In the genomic region with DNA sequence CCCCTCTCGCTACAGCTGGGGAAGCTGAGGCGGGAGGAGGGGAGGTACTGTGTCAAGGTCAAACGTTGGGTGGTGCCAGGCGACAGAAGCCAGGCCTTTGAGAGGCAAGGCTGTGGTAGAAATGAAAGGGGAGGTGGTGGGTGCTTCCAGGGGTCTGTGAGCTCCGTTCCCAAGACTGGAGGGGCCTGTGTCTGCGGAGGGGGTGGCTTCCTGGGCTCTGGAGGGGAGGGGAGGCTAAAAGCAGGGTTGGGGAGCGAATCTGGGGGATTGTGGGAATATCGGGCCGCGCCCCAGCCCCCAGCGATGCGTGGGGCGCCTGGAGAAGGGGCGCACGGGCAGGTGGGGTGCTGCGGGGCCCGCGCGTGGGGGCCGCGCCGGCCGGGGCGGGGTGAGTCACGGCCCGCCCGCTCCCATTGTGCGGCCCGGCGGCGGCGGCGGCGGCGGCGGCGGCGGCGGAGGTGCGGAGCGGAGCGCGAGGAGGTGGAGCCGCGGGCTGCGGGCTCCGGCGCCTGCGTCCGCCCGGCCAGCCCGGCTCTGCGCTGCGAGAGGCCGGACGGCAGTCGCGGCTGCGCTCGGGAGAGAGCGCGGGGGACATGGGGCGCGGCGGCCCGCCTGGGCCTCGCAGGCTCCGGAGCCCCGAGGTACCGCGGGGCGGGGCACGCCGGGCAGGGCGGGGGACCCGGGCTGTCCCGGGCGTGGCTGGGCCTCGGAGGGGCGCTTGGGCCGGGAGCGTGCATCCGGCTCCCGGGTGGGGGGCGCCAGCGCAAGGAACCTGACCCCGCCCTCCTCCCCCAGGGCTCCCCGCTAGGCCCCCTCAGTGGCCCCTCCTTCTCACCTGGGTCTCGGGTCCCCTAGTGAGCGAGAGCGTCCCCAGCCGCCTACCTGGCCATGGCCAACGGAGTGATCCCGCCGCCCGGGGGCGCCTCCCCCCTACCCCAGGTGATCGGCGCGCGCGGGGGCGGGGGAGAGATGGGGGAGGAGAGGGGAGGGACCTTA, we compare ENCODE assay signal across 8 cellular contexts. TPM values are rescaled to one million over a fixed set of nuclear protein-coding genes. Genes with fewer than 3 reads are reported as not detected.
DNase-seq lines count a peak whose midpoint lies in the region; ATAC-seq and TF ChIP-seq lines count a peak whose summit lies in the region.

A gene with protein sequence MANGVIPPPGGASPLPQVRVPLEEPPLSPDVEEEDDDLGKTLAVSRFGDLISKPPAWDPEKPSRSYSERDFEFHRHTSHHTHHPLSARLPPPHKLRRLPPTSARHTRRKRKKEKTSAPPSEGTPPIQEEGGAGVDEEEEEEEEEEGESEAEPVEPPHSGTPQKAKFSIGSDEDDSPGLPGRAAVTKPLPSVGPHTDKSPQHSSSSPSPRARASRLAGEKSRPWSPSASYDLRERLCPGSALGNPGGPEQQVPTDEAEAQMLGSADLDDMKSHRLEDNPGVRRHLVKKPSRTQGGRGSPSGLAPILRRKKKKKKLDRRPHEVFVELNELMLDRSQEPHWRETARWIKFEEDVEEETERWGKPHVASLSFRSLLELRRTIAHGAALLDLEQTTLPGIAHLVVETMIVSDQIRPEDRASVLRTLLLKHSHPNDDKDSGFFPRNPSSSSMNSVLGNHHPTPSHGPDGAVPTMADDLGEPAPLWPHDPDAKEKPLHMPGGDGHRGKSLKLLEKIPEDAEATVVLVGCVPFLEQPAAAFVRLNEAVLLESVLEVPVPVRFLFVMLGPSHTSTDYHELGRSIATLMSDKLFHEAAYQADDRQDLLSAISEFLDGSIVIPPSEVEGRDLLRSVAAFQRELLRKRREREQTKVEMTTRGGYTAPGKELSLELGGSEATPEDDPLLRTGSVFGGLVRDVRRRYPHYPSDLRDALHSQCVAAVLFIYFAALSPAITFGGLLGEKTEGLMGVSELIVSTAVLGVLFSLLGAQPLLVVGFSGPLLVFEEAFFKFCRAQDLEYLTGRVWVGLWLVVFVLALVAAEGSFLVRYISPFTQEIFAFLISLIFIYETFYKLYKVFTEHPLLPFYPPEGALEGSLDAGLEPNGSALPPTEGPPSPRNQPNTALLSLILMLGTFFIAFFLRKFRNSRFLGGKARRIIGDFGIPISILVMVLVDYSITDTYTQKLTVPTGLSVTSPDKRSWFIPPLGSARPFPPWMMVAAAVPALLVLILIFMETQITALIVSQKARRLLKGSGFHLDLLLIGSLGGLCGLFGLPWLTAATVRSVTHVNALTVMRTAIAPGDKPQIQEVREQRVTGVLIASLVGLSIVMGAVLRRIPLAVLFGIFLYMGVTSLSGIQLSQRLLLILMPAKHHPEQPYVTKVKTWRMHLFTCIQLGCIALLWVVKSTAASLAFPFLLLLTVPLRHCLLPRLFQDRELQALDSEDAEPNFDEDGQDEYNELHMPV (plus strand): TSS at position 526 of the 996 bp plus-strand sequence. CDS start 363 bp downstream, at position 889.

- peak; percentile 10 for DNase-seq in stimulated activated CD4-positive, alpha-beta T cell treated with anti-CD3 and anti-CD28 coated beads, Interleukin-12 subunit alpha, Interleukin-12 subunit beta, amount 100 ng/mL, for 4 hours
- DNase-seq in stimulated activated CD4-positive, alpha-beta T cell treated with anti-CD3 and anti-CD28 coated beads, Interleukin-2, amount 100 ng/mL, for 48 hours: no peak
- DNase-seq in epidermal melanocyte (ENCODE audit: insufficient read length, low spot score) (peak; percentile 73), naive B cell (no peak)

- no peak within 1 kb of the TSS for H3K27ac Mint-ChIP-seq in naive B cell

- peak within 1 kb of the TSS; percentile 68 to 92 (median 85) for H3K4me3 Mint-ChIP-seq in naive B cell

- peak; percentile 78 for ATAC-seq in SK-N-SH treated with all-trans-retinoic acid at 6 μM for 48 hours
- ATAC-seq in naive B cell (ENCODE audit: low read depth in 2 of 2): peak; percentile 60 to 65
- no peak for ATAC-seq in HG03175 (IDR thresholded peaks at IDR 0.05; ENCODE audit: unreplicated experiment)
- ATAC-seq in GM18858 (IDR thresholded peaks at IDR 0.05; ENCODE audit: unreplicated experiment): no peak
- ATAC-seq in HG03378 (IDR thresholded peaks at IDR 0.05; ENCODE audit: unreplicated experiment): no peak

- no peaks in the 10 kb centered on the region for H3K36me3 Mint-ChIP-seq in naive B cell

- H3K9me3 Mint-ChIP-seq in naive B cell: peaks cover 0 to 3% (median 0%) of the 10 kb centered on the region in 7 donors

- H3K27me3 Mint-ChIP-seq in naive B cell: peaks cover 31 to 85% (median 75%) of the 10 kb centered on the region in 3 donors

- H3K4me1 Mint-ChIP-seq in naive B cell: peaks cover 14 to 18% (median 15%) of the 10 kb centered on the region in 3 donors

TF ChIP-seq in SK-N-SH treated with all-trans-retinoic acid at 6 μM for 48 hours, 23 proteins besides CTCF, POLR2A, EP300 and RAD21:
- TF ChIP-seq, protein P1, sequence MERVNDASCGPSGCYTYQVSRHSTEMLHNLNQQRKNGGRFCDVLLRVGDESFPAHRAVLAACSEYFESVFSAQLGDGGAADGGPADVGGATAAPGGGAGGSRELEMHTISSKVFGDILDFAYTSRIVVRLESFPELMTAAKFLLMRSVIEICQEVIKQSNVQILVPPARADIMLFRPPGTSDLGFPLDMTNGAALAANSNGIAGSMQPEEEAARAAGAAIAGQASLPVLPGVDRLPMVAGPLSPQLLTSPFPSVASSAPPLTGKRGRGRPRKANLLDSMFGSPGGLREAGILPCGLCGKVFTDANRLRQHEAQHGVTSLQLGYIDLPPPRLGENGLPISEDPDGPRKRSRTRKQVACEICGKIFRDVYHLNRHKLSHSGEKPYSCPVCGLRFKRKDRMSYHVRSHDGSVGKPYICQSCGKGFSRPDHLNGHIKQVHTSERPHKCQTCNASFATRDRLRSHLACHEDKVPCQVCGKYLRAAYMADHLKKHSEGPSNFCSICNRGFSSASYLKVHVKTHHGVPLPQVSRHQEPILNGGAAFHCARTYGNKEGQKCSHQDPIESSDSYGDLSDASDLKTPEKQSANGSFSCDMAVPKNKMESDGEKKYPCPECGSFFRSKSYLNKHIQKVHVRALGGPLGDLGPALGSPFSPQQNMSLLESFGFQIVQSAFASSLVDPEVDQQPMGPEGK (CRISPR knock-in tag; IDR thresholded peaks at IDR 0.05; ENCODE audit: borderline replicate concordance): peak; percentile 45; the same call in 1 of the 2 replicates
- TF ChIP-seq ISL1 (CRISPR knock-in tag; IDR thresholded peaks at IDR 0.05): no peak

RNA-seq across cellular contexts. Expression of the gene that starts here (rescaled TPM):
- not detected for polyA plus RNA-seq in naive B cell (ENCODE audit: low read depth in 6 of 6)

Comparison
In these comparisons a context has a peak if more than half of its experiments do, and no peak if none do; other contexts are left out.
1. DNase-seq: peak in stimulated activated CD4-positive, alpha-beta T cell treated with anti-CD3 and anti-CD28 coated beads, Interleukin-12 subunit alpha, Interleukin-12 subunit beta, amount 100 ng/mL, for 4 hours (single experiment) and epidermal melanocyte (single experiment); none in stimulated activated CD4-positive, alpha-beta T cell treated with anti-CD3 and anti-CD28 coated beads, Interleukin-2, amount 100 ng/mL, for 48 hours (0 of 2) and naive B cell (single experiment).
2. Peak in ATAC-seq in naive B cell; RNA of the gene not detected or under 1 TPM.